ENCODE assay signal across 8 cellular contexts in the genomic region with DNA sequence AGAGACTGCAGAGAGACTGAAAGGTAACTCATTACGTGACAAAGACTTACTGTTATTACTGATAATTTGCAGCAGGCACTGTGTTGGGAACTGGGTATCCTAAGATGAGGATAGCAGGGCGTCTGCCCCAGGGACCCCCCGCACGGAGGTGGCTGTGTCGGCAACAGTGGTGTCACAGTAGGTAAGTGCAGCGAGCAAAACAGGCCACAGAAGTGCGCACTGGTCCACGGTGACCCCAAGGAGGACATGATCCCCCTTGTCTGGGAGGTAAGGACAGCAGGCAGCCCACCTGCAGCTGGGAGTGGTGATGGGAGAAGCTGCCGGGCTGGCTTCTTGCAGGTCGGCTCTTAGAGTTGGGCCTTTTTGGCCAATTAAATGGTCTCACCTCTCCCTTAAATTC.
DNase-seq lines count a peak whose midpoint lies in the region; ATAC-seq lines count a peak whose summit lies in the region.

No MANE protein-coding gene starts in this region.

- peak overlapping the region; percentile 59 for H3K56ac ChIP-seq in mesendoderm (ENCODE audit: low read length)

- peak overlapping the region; percentile 60 for H3K27ac Mint-ChIP-seq in activated naive CD4-positive, alpha-beta T cell treated with anti-CD3 and anti-CD28 coated beads for 36 hours
- H3K27ac Mint-ChIP-seq in activated T-helper 2 cell treated with anti-CD3 and anti-CD28 coated beads, Interferon-gamma antibody, Interleukin-2, Interleukin-4, amounts not matched to agents 10 μg/mL and 5 μg/mL and 100 μg/mL, durations not matched to agents 14 hours and 24 hours and 36 hours: peak overlapping the region; percentile 38

- no peaks in the 10 kb centered on the region for H3K9me3 ChIP-seq in subcutaneous abdominal adipose tissue (ENCODE audit: control insufficient read depth in 5 of 5, low read length in 5 of 5)

- no peak overlapping the region for H2BK5ac ChIP-seq in mesendoderm (ENCODE audit: low read length)

- H3K23ac ChIP-seq in mesendoderm (ENCODE audit: low read length): no peak overlapping the region

- H3K27me3 Mint-ChIP-seq in activated naive CD4-positive, alpha-beta T cell treated with anti-CD3 and anti-CD28 coated beads for 36 hours (ENCODE audit: low read depth): no peaks in the 10 kb centered on the region
- H3K27me3 Mint-ChIP-seq in activated T-helper 2 cell treated with anti-CD3 and anti-CD28 coated beads, Interferon-gamma antibody, Interleukin-2, Interleukin-4, amounts not matched to agents 10 μg/mL and 5 μg/mL and 100 μg/mL, durations not matched to agents 14 hours and 24 hours and 36 hours (ENCODE audit: low read depth): peaks cover 30% of the 10 kb centered on the region

- no peaks in the 10 kb centered on the region for H3K9me3 Mint-ChIP-seq in activated naive CD4-positive, alpha-beta T cell treated with anti-CD3 and anti-CD28 coated beads for 36 hours
- no peaks in the 10 kb centered on the region for H3K9me3 Mint-ChIP-seq in activated T-helper 2 cell treated with anti-CD3 and anti-CD28 coated beads, Interferon-gamma antibody, Interleukin-2, Interleukin-4, amounts not matched to agents 10 μg/mL and 5 μg/mL and 100 μg/mL, durations not matched to agents 14 hours and 24 hours and 36 hours

- no CpG with 5 or more reads among the region's 10 CpGs for WGBS in mesendoderm (ENCODE audit: extremely low coverage, insufficient coverage, low lambda C conversion rate)

- no peaks in the 10 kb centered on the region for H3K79me2 ChIP-seq in mesendoderm (ENCODE audit: control insufficient read depth, insufficient read depth, low read length)

- no peak overlapping the region for H2BK120ac ChIP-seq in mesendoderm (ENCODE audit: low read depth, low read length)

- no peaks in the 10 kb centered on the region for H3K27me3 ChIP-seq in mesendoderm (ENCODE audit: insufficient read depth, low read length, poor library complexity)
- H3K27me3 ChIP-seq in subcutaneous abdominal adipose tissue (ENCODE audit: control insufficient read depth in 5 of 5, insufficient read depth in 4 of 5, low read length in 5 of 5): peaks cover 0 to 20% (median 11%) of the 10 kb centered on the region in 5 donors

- H3K4me3 Mint-ChIP-seq in activated naive CD4-positive, alpha-beta T cell treated with anti-CD3 and anti-CD28 coated beads for 36 hours: peak overlapping the region; percentile 62
- no peak overlapping the region for H3K4me3 Mint-ChIP-seq in activated T-helper 2 cell treated with anti-CD3 and anti-CD28 coated beads, Interferon-gamma antibody, Interleukin-2, Interleukin-4, amounts not matched to agents 10 μg/mL and 5 μg/mL and 100 μg/mL, durations not matched to agents 14 hours and 24 hours and 36 hours (ENCODE audit: low read depth)

- peak overlapping the region; percentile 1 for H3K4me2 ChIP-seq in mesendoderm (ENCODE audit: low read length)

- H3K36me3 Mint-ChIP-seq in activated naive CD4-positive, alpha-beta T cell treated with anti-CD3 and anti-CD28 coated beads for 36 hours (ENCODE audit: low read depth): no peaks in the 10 kb centered on the region
- H3K36me3 Mint-ChIP-seq in activated T-helper 2 cell treated with anti-CD3 and anti-CD28 coated beads, Interferon-gamma antibody, Interleukin-2, Interleukin-4, amounts not matched to agents 10 μg/mL and 5 μg/mL and 100 μg/mL, durations not matched to agents 14 hours and 24 hours and 36 hours (ENCODE audit: low read depth): no peaks in the 10 kb centered on the region

- no peak overlapping the region for H4K5ac ChIP-seq in mesendoderm (ENCODE audit: low read length)

- H3K4ac ChIP-seq in mesendoderm (ENCODE audit: low read depth, low read length): no peak overlapping the region

- H2AK5ac ChIP-seq in mesendoderm (ENCODE audit: low read length): no peak overlapping the region

- H3K27ac ChIP-seq in mesendoderm (ENCODE audit: low read depth, low read length): no peak overlapping the region
- no peak overlapping the region for H3K27ac ChIP-seq in subcutaneous abdominal adipose tissue (ENCODE audit: low read depth, low read length)

- intact Hi-C loops in activated naive CD4-positive, alpha-beta T cell treated with anti-CD3 and anti-CD28 coated beads for 36 hours (cut with micrococcal nuclease): loop anchor here (2.0 kb wide), 1 partner anchor 186 kb away; no protein-coding TSS in a partner anchor
- intact Hi-C loops in activated T-helper 2 cell treated with anti-CD3 and anti-CD28 coated beads, Interferon-gamma antibody, Interleukin-2, Interleukin-4, amounts not matched to agents 10 μg/mL and 5 μg/mL and 100 μg/mL, durations not matched to agents 14 hours and 24 hours and 36 hours (cut with micrococcal nuclease): loop anchor here (2.0 kb wide), 2 partner anchors 84 to 96 kb away; partner anchors contain the start of genes FAM43A and LSG1

- H3K4me1 ChIP-seq in mesendoderm (ENCODE audit: control insufficient read depth, low read depth, low read length) (peaks cover 2% of the 10 kb centered on the region), subcutaneous abdominal adipose tissue (ENCODE audit: control insufficient read depth in 5 of 5, insufficient read depth in 5 of 5, low read length in 5 of 5) (peaks cover 12 to 26% (median 24%) of the 10 kb centered on the region in 5 donors)

- no peak overlapping the region for H2BK15ac ChIP-seq in mesendoderm (replicated peaks; ENCODE audit: low read depth)

- H3K79me1 ChIP-seq in mesendoderm (ENCODE audit: low read length): no peaks in the 10 kb centered on the region

- H3K4me3 ChIP-seq in mesendoderm (ENCODE audit: low read length) (no peak overlapping the region), subcutaneous abdominal adipose tissue (ENCODE audit: low read depth in 1 of 5, low read length in 5 of 5) (peak overlapping the region in 4 of 5 donors; percentile 5 to 38 (median 26))

- no peak for DNase-seq in activated naive CD4-positive, alpha-beta T cell treated with anti-CD3 and anti-CD28 coated beads for 36 hours
- DNase-seq in activated naive CD4-positive, alpha-beta T cell treated with anti-CD3 and anti-CD28 coated beads, Interleukin-2, amount 50 U/mL, for 16 hours: no peak
- DNase-seq in activated T-helper 2 cell treated with anti-CD3 and anti-CD28 coated beads, Interferon-gamma antibody, Interleukin-2, Interleukin-4, amounts not matched to agents 10 μg/mL and 5 μg/mL and 100 μg/mL, durations not matched to agents 14 hours and 24 hours and 36 hours (ENCODE audit: low spot score): peak; percentile 10
- DNase-seq in mesendoderm (no peak), cortex of kidney (lab: John Stamatoyannopoulos, UW) (no peak)

- ATAC-seq in HG02678 (IDR thresholded peaks at IDR 0.05; ENCODE audit: unreplicated experiment): no peak
- ATAC-seq in HG03521 (IDR thresholded peaks at IDR 0.05; ENCODE audit: unreplicated experiment): no peak

- H3K9ac ChIP-seq in mesendoderm (ENCODE audit: low read length): peak overlapping the region; percentile 1
- no peak overlapping the region for H3K9ac ChIP-seq in subcutaneous abdominal adipose tissue (ENCODE audit: low read length in 5 of 5)

- H3K4me1 Mint-ChIP-seq in activated naive CD4-positive, alpha-beta T cell treated with anti-CD3 and anti-CD28 coated beads for 36 hours (ENCODE audit: low read depth): peaks cover 11% of the 10 kb centered on the region
- H3K4me1 Mint-ChIP-seq in activated T-helper 2 cell treated with anti-CD3 and anti-CD28 coated beads, Interferon-gamma antibody, Interleukin-2, Interleukin-4, amounts not matched to agents 10 μg/mL and 5 μg/mL and 100 μg/mL, durations not matched to agents 14 hours and 24 hours and 36 hours (ENCODE audit: low read depth): peaks cover 11% of the 10 kb centered on the region

- H4K8ac ChIP-seq in mesendoderm (ENCODE audit: low read depth, low read length): no peak overlapping the region

- CTCF ChIA-PET in activated naive CD4-positive, alpha-beta T cell treated with anti-CD3 and anti-CD28 coated beads for 36 hours (lab: Charles Lee): interaction anchor here (0.6 to 1.2 kb wide), 5 partner anchors 9 to 121 kb away, joined by 3 to 5 read pairs (median 3); no protein-coding TSS in a partner anchor

- H3K36me3 ChIP-seq in mesendoderm (ENCODE audit: control insufficient read depth, insufficient read depth, low read length) (no peaks in the 10 kb centered on the region), subcutaneous abdominal adipose tissue (ENCODE audit: control insufficient read depth in 5 of 5, insufficient read depth in 5 of 5, low read length in 5 of 5) (no peaks in the 10 kb centered on the region)

- no peak overlapping the region for H3K18ac ChIP-seq in mesendoderm (ENCODE audit: low read length)
